8 cellular contexts compared by ENCODE assay signal in the genomic region with DNA sequence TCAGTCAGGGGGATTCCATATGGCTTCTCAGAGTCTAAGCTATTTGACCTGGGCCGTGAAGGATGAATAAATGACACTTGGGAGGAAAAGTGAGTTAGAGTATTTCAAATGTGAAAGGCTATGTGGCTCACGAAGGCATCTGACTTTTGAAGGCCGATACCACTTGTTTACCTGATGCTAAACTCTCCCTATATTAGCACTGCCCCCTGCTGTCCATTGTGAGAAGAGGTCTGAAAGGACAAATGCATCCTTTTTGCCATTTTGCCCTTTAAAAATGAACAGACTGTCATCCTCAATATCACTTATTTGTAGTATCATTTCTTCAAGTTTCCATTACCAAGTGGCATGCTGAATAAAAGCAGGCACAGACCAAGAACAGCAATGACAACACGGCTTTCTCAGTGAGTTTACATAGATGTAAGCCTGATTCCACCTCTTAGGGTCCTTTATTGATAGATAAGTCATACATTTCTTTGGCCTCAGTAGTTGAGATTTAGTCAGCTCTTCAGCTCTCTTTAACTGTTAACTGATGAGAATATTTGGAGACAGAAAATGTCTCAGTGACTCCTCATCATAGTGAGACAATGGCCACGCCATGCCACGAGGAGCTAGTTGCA. TPM values are rescaled to one million over a fixed set of nuclear protein-coding genes. Genes with fewer than 3 reads are reported as not detected.
DNase-seq lines count a peak whose midpoint lies in the region; ATAC-seq and TF ChIP-seq lines count a peak whose summit lies in the region.

No MANE protein-coding gene starts in this region.

- H3K27ac ChIP-seq in ascending aorta = no peak overlapping the region
- H3K27ac ChIP-seq in sigmoid colon = no peak overlapping the region

- H3K9me3 Mint-ChIP-seq in immature natural killer cell = no peaks in the 10 kb centered on the region

- intact Hi-C loops in ascending aorta (cut with DNase I) (loop anchor here (5.0 kb wide), 3 partner anchors 120 to 195 kb away; no protein-coding TSS in a partner anchor), sigmoid colon (cut with DNase I) (no loop called here)

- H3K27me3 Mint-ChIP-seq in immature natural killer cell (ENCODE audit: low read depth in 3 of 3) = peaks cover 0 to 2% (median 0%) of the 10 kb centered on the region in 3 donors

- H3K36me3 Mint-ChIP-seq in immature natural killer cell = no peaks in the 10 kb centered on the region

- ATAC-seq in GM21619 (IDR thresholded peaks at IDR 0.05; ENCODE audit: unreplicated experiment) = peak; percentile 67

- H3K4me1 ChIP-seq in ascending aorta (peaks cover 0 to 15% of the 10 kb centered on the region in 2 donors), sigmoid colon (no peaks in the 10 kb centered on the region)

- H3K36me3 ChIP-seq in ascending aorta = no peaks in the 10 kb centered on the region
- H3K36me3 ChIP-seq in sigmoid colon = no peaks in the 10 kb centered on the region

- TF ChIP-seq EP300 in sigmoid colon (IDR thresholded peaks at IDR 0.05) = no peak

- H3K27me3 ChIP-seq in ascending aorta = no peaks in the 10 kb centered on the region
- no peaks in the 10 kb centered on the region for H3K27me3 ChIP-seq in sigmoid colon

- H3K4me3 Mint-ChIP-seq in immature natural killer cell = peak overlapping the region; percentile 18 to 53 (median 44)

- H3K27ac Mint-ChIP-seq in immature natural killer cell = peak overlapping the region; percentile 59 to 87 (median 84)

- 38 to 50% methylated on average over 6 of the region's 6 CpGs for WGBS in sigmoid colon, 2 donors

- peak; percentile 69 to 88 (median 76) for TF ChIP-seq CTCF in ascending aorta (IDR thresholded peaks at IDR 0.05)
- TF ChIP-seq CTCF in sigmoid colon (IDR thresholded peaks at IDR 0.05) = peak in 2 of 4 experiments; percentile 27 to 33

- no peak for TF ChIP-seq POLR2A in sigmoid colon (IDR thresholded peaks at IDR 0.05)

- no peaks in the 10 kb centered on the region for H3K9me3 ChIP-seq in ascending aorta
- no peaks in the 10 kb centered on the region for H3K9me3 ChIP-seq in sigmoid colon

- H3K4me3 ChIP-seq in ascending aorta (no peak overlapping the region), sigmoid colon (no peak overlapping the region)

- H3K4me1 Mint-ChIP-seq in immature natural killer cell = peaks cover 79 to 98% of the 10 kb centered on the region in 2 donors

- DNase-seq in ELR (ENCODE audit: low read depth) (peak; percentile 81), Kasumi-1 (lab: John Stamatoyannopoulos, UW) (peak; percentile 38 to 44), SKM-1 (lab: John Stamatoyannopoulos, UW; ENCODE audit: unreplicated experiment) (peak; percentile 35), ascending aorta (ENCODE audit: low spot score in 2 of 2) (peak in 1 of 2 donors; percentile 79), immature natural killer cell (peak; percentile 63 to 72 (median 68)), sigmoid colon (no peak)
- DNase-seq in stimulated activated CD4-positive, alpha-beta T cell treated with anti-CD3 and anti-CD28 coated beads, Interleukin-4, amount 100 ng/mL, for 1 hour = peak; percentile 40

RNA-seq across cellular contexts. Expression of gene DOCK10, which starts 40.1 kb away (rescaled TPM):
- total RNA-seq in ascending aorta = 30.9 TPM
- 10 to 100 TPM; 10.2 to 61.9 (median 22.9) TPM for polyA plus RNA-seq in immature natural killer cell
- total RNA-seq in sigmoid colon = 1 to 10 TPM; 4.2 to 8.0 (median 6.3) TPM
- 10 to 100 TPM in 1 of 3 donors, 1 to 10 TPM in 2; 3.0 to 11.4 (median 4.2) TPM for polyA plus RNA-seq in sigmoid colon
